Comparison of ENCODE assay signal across 14 cellular contexts in the genomic region with DNA sequence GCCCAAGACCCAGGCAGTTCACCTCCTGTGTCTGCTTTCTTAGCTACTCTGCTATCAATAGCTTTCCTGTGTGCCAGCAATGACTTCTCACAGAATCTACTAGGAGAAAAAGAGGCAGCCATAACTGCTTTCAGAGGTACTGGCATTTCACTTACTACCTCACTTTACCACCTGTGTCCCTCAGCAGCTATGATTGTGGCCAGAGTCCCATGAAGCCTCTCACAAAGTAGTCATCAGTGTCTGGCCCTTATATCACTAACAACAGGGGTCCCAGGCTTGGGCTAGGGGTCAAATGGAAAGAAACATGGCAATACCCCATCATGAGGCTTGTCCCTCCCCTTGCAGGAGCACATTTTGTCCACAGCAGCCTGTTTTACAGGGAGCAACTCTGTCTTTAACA.
DNase-seq lines count a peak whose midpoint lies in the region; ATAC-seq and TF ChIP-seq lines count a peak whose summit lies in the region.
"Had no signal": no experiment of that assay in that cellular context is flagged by ENCODE, and none has a peak within 500 bp of the region (broad histone marks: within the 10 kb centered on the region; RNA-seq: fewer than 3 reads in every experiment).

No MANE protein-coding gene starts in this region.

- TF ChIP-seq CTCF in right atrium auricular region (IDR thresholded peaks at IDR 0.05), result no peak
- TF ChIP-seq CTCF in endodermal cell (conservative IDR thresholded peaks at IDR 0.05), result no peak
- TF ChIP-seq CTCF in neural progenitor cell (IDR thresholded peaks at IDR 0.05), result no peak

- H3K9ac ChIP-seq in endodermal cell (ENCODE audit: extremely low read depth, low read length, poor library complexity, severe bottlenecking) (no peak overlapping the region), neural progenitor cell (no peak overlapping the region), Karpas-422 (ENCODE audit: low read length) (no peak overlapping the region)

- H4K20me1 ChIP-seq in neural progenitor cell (ENCODE audit: low read depth) (no peaks in the 10 kb centered on the region), Karpas-422 (ENCODE audit: insufficient read depth, low read depth, low read length) (peaks cover 9% of the 10 kb centered on the region; the same call in 1 of the 2 replicates)

- H3K9me3 Mint-ChIP-seq in endodermal cell (peaks cover 11% of the 10 kb centered on the region), neural progenitor cell (peaks cover under 1% of the 10 kb centered on the region)
- H3K9me3 Mint-ChIP-seq in stimulated activated memory B cell treated with anti-CD40 and anti-IgM and Interleukin-4, amounts not matched to agents 10 μg/mL and 1 μg/mL and 100 μg/mL, for 72 hours, result no peaks in the 10 kb centered on the region

- no peaks in the 10 kb centered on the region for H3K9me2 ChIP-seq in Karpas-422 (replicated peaks; ENCODE audit: insufficient read depth, low read length)

- intact Hi-C loops in left ventricle myocardium superior (cut with micrococcal nuclease), result no loop called here

- peak overlapping the region in 1 of 2 donors; percentile 13 for H3K27ac ChIP-seq in right atrium auricular region
- no peak overlapping the region for H3K27ac ChIP-seq in endodermal cell (ENCODE audit: low read depth, low read length)
- H3K27ac ChIP-seq in neural progenitor cell, result no peak overlapping the region
- no peak overlapping the region for H3K27ac ChIP-seq in Karpas-422 (ENCODE audit: low read length)
- H3K27ac ChIP-seq: HL-60 had no signal

- no peak overlapping the region for H2AFZ ChIP-seq in neural progenitor cell (replicated peaks)
- no peak overlapping the region for H2AFZ ChIP-seq in Karpas-422 (ENCODE audit: low read length)
- H2AFZ ChIP-seq: GM23338 had no signal

- peak; percentile 52 for DNase-seq in right atrium auricular region (ENCODE audit: low spot score)
- DNase-seq in left ventricle myocardium superior, result no peak
- DNase-seq in endodermal cell, result peak; percentile 9
- no peak for DNase-seq in hippocampal formation (lab: John Stamatoyannopoulos, UW)
- no peak for DNase-seq in neural progenitor cell (ENCODE audit: low spot score)
- DNase-seq in Karpas-422, result no peak
- DNase-seq: ACHN, NCI-H1092, NCI-H2227 treated with DMSO at 0.1 percent for 48 hours, NCI-H524 treated with DMSO at 0.1 percent for 48 hours had no signal

- H3K4me1 Mint-ChIP-seq in endodermal cell (peaks cover 15% of the 10 kb centered on the region), neural progenitor cell (peaks cover 14% of the 10 kb centered on the region)
- peaks cover 34% of the 10 kb centered on the region for H3K4me1 Mint-ChIP-seq in stimulated activated memory B cell treated with anti-CD40 and anti-IgM and Interleukin-4, amounts not matched to agents 10 μg/mL and 1 μg/mL and 100 μg/mL, for 72 hours

- H3K4me3 Mint-ChIP-seq in endodermal cell, result no peak overlapping the region
- H3K4me3 Mint-ChIP-seq in stimulated activated memory B cell treated with anti-CD40 and anti-IgM and Interleukin-4, amounts not matched to agents 10 μg/mL and 1 μg/mL and 100 μg/mL, for 72 hours, result no peak overlapping the region
- H3K4me3 Mint-ChIP-seq in neural progenitor cell, result no peak overlapping the region
- H3K4me3 Mint-ChIP-seq: B cell, GM23338 had no signal

- H3K36me3 Mint-ChIP-seq in endodermal cell (ENCODE audit: low read depth), result no peaks in the 10 kb centered on the region
- H3K36me3 Mint-ChIP-seq in stimulated activated memory B cell treated with anti-CD40 and anti-IgM and Interleukin-4, amounts not matched to agents 10 μg/mL and 1 μg/mL and 100 μg/mL, for 72 hours, result no peaks in the 10 kb centered on the region
- H3K36me3 Mint-ChIP-seq in neural progenitor cell, result no peaks in the 10 kb centered on the region

- H3K27ac Mint-ChIP-seq in endodermal cell (no peak overlapping the region), neural progenitor cell (no peak overlapping the region)
- H3K27ac Mint-ChIP-seq in stimulated activated memory B cell treated with anti-CD40 and anti-IgM and Interleukin-4, amounts not matched to agents 10 μg/mL and 1 μg/mL and 100 μg/mL, for 72 hours, result peak overlapping the region; percentile 15
- H3K27ac Mint-ChIP-seq: B cell, GM23338 had no signal

- H3K4me3 ChIP-seq in right atrium auricular region (no peak overlapping the region), endodermal cell (ENCODE audit: low read length) (no peak overlapping the region), neural progenitor cell (no peak overlapping the region), Karpas-422 (ENCODE audit: low read length) (no peak overlapping the region)
- H3K4me3 ChIP-seq: GM23338 had no signal

- no peaks in the 10 kb centered on the region for H3K9me3 ChIP-seq in right atrium auricular region
- no peaks in the 10 kb centered on the region for H3K9me3 ChIP-seq in endodermal cell (ENCODE audit: control insufficient read depth, low read length)
- no peaks in the 10 kb centered on the region for H3K9me3 ChIP-seq in neural progenitor cell (ENCODE audit: low read depth)
- H3K9me3 ChIP-seq in Karpas-422 (ENCODE audit: low read length), result no peaks in the 10 kb centered on the region

- H3K4me1 ChIP-seq in right atrium auricular region (peaks cover 0 to 53% of the 10 kb centered on the region in 2 donors), endodermal cell (ENCODE audit: control insufficient read depth, insufficient read depth, low read length) (no peaks in the 10 kb centered on the region), neural progenitor cell (peaks cover 3% of the 10 kb centered on the region), Karpas-422 (ENCODE audit: low read length) (no peaks in the 10 kb centered on the region)

- no peaks in the 10 kb centered on the region for H3F3A ChIP-seq in neural progenitor cell (ENCODE audit: low read depth)

- no peak for ATAC-seq in left ventricle myocardium superior
- ATAC-seq in stimulated activated memory B cell treated with anti-CD40 and anti-IgM and Interleukin-4, amounts not matched to agents 10 μg/mL and 1 μg/mL and 100 μg/mL, for 72 hours, result no peak
- ATAC-seq: GM23338 had no signal

- no peaks in the 10 kb centered on the region for H3K79me2 ChIP-seq in neural progenitor cell (ENCODE audit: low read depth)
- H3K79me2 ChIP-seq in Karpas-422 (ENCODE audit: low read length), result no peaks in the 10 kb centered on the region

- H3K27me3 ChIP-seq in right atrium auricular region (no peaks in the 10 kb centered on the region), endodermal cell (ENCODE audit: control insufficient read depth, insufficient read depth, low read length, poor library complexity, severe bottlenecking) (no peaks in the 10 kb centered on the region), neural progenitor cell (no peaks in the 10 kb centered on the region), Karpas-422 (ENCODE audit: low read length) (no peaks in the 10 kb centered on the region)

- H3K36me3 ChIP-seq in right atrium auricular region (no peaks in the 10 kb centered on the region), endodermal cell (ENCODE audit: control insufficient read depth, insufficient read depth, low read length) (no peaks in the 10 kb centered on the region), neural progenitor cell (no peaks in the 10 kb centered on the region), Karpas-422 (ENCODE audit: insufficient read depth, low read length) (no peaks in the 10 kb centered on the region)

- H3K4me2 ChIP-seq in neural progenitor cell (no peak overlapping the region), Karpas-422 (ENCODE audit: low read depth, low read length, poor library complexity, severe bottlenecking) (no peak overlapping the region)
- H3K4me2 ChIP-seq: GM23338 had no signal

- H3K27me3 Mint-ChIP-seq in endodermal cell (ENCODE audit: insufficient read depth) (peaks cover 1% of the 10 kb centered on the region), neural progenitor cell (ENCODE audit: insufficient read depth, low read depth) (peaks cover 2% of the 10 kb centered on the region)
- H3K27me3 Mint-ChIP-seq in stimulated activated memory B cell treated with anti-CD40 and anti-IgM and Interleukin-4, amounts not matched to agents 10 μg/mL and 1 μg/mL and 100 μg/mL, for 72 hours, result peaks cover 8% of the 10 kb centered on the region
- H3K27me3 Mint-ChIP-seq: B cell had no signal

Comparison
In these comparisons a context has a peak if more than half of its experiments do, and no peak if none do; other contexts are left out.
1. DNase-seq: peak in right atrium auricular region (single experiment) and endodermal cell (single experiment); none in left ventricle myocardium superior (single experiment), hippocampal formation (0 of 2), neural progenitor cell (single experiment) and Karpas-422 (single experiment).